ENCODE assay signal across 8 cellular contexts in genomic region chr4:174283507-174284180, GRCh38.
DNase-seq lines count a peak whose midpoint lies in the region; ATAC-seq and TF ChIP-seq lines count a peak whose summit lies in the region.

CEP44 (plus strand) TSS chr4:174283911; CDS start chr4:174299122, 15,211 bp downstream.
A gene with protein sequence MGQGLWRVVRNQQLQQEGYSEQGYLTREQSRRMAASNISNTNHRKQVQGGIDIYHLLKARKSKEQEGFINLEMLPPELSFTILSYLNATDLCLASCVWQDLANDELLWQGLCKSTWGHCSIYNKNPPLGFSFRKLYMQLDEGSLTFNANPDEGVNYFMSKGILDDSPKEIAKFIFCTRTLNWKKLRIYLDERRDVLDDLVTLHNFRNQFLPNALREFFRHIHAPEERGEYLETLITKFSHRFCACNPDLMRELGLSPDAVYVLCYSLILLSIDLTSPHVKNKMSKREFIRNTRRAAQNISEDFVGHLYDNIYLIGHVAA (minus strand): TSS chr4:174283667. CDS start chr4:174263092, 20,575 bp downstream.

- peak within 1 kb of the TSS; percentile 68 for H3K4me3 ChIP-seq in astrocyte of the cerebellum (ENCODE audit: low read depth, low read length)
- peak within 1 kb of the TSS; percentile 99 for H3K4me3 ChIP-seq in retinal pigment epithelial cell (ENCODE audit: low read length)

- TF ChIP-seq CTCF in astrocyte of the cerebellum (IDR thresholded peaks at IDR 0.05; ENCODE audit: low read depth, low read length, missing control alignments) (no peak), retinal pigment epithelial cell (conservative IDR thresholded peaks at IDR 0.05; ENCODE audit: low read depth, low read length) (no peak)

- in situ Hi-C loops in astrocyte of the cerebellum (cut with HindIII; ENCODE audit: low sequenced_read_pairs), result no loop called here

- ATAC-seq in GM18498 (IDR thresholded peaks at IDR 0.05; ENCODE audit: unreplicated experiment) (peak; percentile 66), HG02870 (IDR thresholded peaks at IDR 0.05; ENCODE audit: unreplicated experiment) (peak; percentile 60)

- DNase-seq in NCI-H146 (lab: John Stamatoyannopoulos, UW) (peak; percentile 67), T-helper 9 cell (peak; percentile 58), astrocyte of the cerebellum (ENCODE audit: low read depth) (peak; percentile 55), hypothalamus (lab: John Stamatoyannopoulos, UW) (peak; percentile 15 to 96 (median 71)), retinal pigment epithelial cell (ENCODE audit: low read depth) (peak; percentile 25), OCI-M2 (lab: John Stamatoyannopoulos, UW; ENCODE audit: unreplicated experiment) (no peak)
